1 cellular context compared by ENCODE assay signal in genomic region chr1:36398370-36398977, GRCh38.
TF ChIP-seq lines count a peak whose summit lies in the region.

No MANE protein-coding gene starts in this region.

TF ChIP-seq in K562, 482 proteins besides CTCF, POLR2A, EP300 and RAD21 (continued from another document and continues in another):
- TF ChIP-seq HMGXB4 (CRISPR knock-in tag; IDR thresholded peaks at IDR 0.05) (no peak), THRA (IDR thresholded peaks at IDR 0.05) (no peak), HDAC3 (IDR thresholded peaks at IDR 0.05; ENCODE audit: borderline replicate concordance, partially characterized antibody) (no peak), RHOXF2B (CRISPR knock-in tag; conservative IDR thresholded peaks at IDR 0.05) (no peak), IRF1 (CRISPR knock-in tag; IDR thresholded peaks at IDR 0.05; ENCODE audit: borderline replicate concordance) (no peak), ZNF644 (tag; IDR thresholded peaks at IDR 0.05; ENCODE audit: low read depth) (peak; percentile 97), TOE1 (IDR thresholded peaks at IDR 0.05; ENCODE audit: borderline replicate concordance) (no peak), TOE1 (CRISPR knock-in tag; IDR thresholded peaks at IDR 0.05; ENCODE audit: borderline replicate concordance, low read depth) (no peak), MYC (IDR thresholded peaks at IDR 0.05; ENCODE audit: low read depth, low read length) (no peak), MYC (CRISPR knock-in tag; IDR thresholded peaks at IDR 0.05; ENCODE audit: borderline replicate concordance, low read depth) (0 out of 2 replicates have a peak, but pooled peaks have one; percentile 70), ZNF507 (tag; conservative IDR thresholded peaks at IDR 0.05) (no peak; the same call in 1 of the 2 replicates), CBFB (CRISPR knock-in tag; IDR thresholded peaks at IDR 0.05) (no peak), ZNF121 (CRISPR knock-in tag; conservative IDR thresholded peaks at IDR 0.05) (peak; percentile 91), TEAD2 (tag; IDR thresholded peaks at IDR 0.05) (peak; percentile 88), BRD9 (IDR thresholded peaks at IDR 0.05; ENCODE audit: low read depth, partially characterized antibody) (no peak), MITF (IDR thresholded peaks at IDR 0.05) (no peak), SRSF9 (IDR thresholded peaks at IDR 0.05; ENCODE audit: borderline replicate concordance, low read depth, low read length) (no peak), ZBTB11 (CRISPR knock-in tag; IDR thresholded peaks at IDR 0.05) (no peak; a peak in 1 of 6 replicates), BRF1 (IDR thresholded peaks at IDR 0.05; ENCODE audit: borderline replicate concordance, extremely low read depth, insufficient read length) (no peak), HMGN3 (IDR thresholded peaks at IDR 0.05; ENCODE audit: borderline replicate concordance, extremely low read depth, insufficient read length, low read depth, low read length) (no peak), ELK3 (CRISPR knock-in tag; IDR thresholded peaks at IDR 0.05) (no peak), ZNF79 (CRISPR knock-in tag; IDR thresholded peaks at IDR 0.05; ENCODE audit: low read depth) (peak; percentile 69; the same call in 1 of the 2 replicates), CHD1 (IDR thresholded peaks at IDR 0.05; ENCODE audit: low read length) (no peak), ZNF707 (CRISPR knock-in tag; conservative IDR thresholded peaks at IDR 0.05) (peak; percentile 62), RUNX1 (IDR thresholded peaks at IDR 0.05; ENCODE audit: low read depth) (no peak), ZBTB5 (IDR thresholded peaks at IDR 0.05) (no peak), ZNF408 (CRISPR knock-in tag; IDR thresholded peaks at IDR 0.05; ENCODE audit: low read depth) (no peak), TCFL5 (CRISPR knock-in tag; conservative IDR thresholded peaks at IDR 0.05) (peak; percentile 85), ZNF764 (CRISPR knock-in tag; IDR thresholded peaks at IDR 0.05; ENCODE audit: low read depth) (no peak), PCBP2 (IDR thresholded peaks at IDR 0.05; ENCODE audit: low read depth, low read length, poor library complexity, severe bottlenecking) (no peak), ZNF717 (CRISPR knock-in tag; IDR thresholded peaks at IDR 0.05) (no peak), GMEB1 (CRISPR knock-in tag; IDR thresholded peaks at IDR 0.05) (peak; percentile 44), POLR2AphosphoS2 (IDR thresholded peaks at IDR 0.05; ENCODE audit: low read length) (no peak), ZNF518B (CRISPR knock-in tag; IDR thresholded peaks at IDR 0.05) (no peak), ZNF311 (CRISPR knock-in tag; IDR thresholded peaks at IDR 0.05) (peak; percentile 88), PHF20 (IDR thresholded peaks at IDR 0.05; ENCODE audit: partially characterized antibody) (no peak), SAP30 (IDR thresholded peaks at IDR 0.05; ENCODE audit: borderline replicate concordance, insufficient read depth, low read depth, low read length, poor library complexity, severe bottlenecking) (no peak), PHTF2 (CRISPR knock-in tag; IDR thresholded peaks at IDR 0.05) (no peak), ZNF197 (CRISPR knock-in tag; IDR thresholded peaks at IDR 0.05; ENCODE audit: low read depth) (peak; percentile 91; the same call in 1 of the 2 replicates), XRCC5 (IDR thresholded peaks at IDR 0.05; ENCODE audit: low read depth, low read length) (no peak), ZNF324 (CRISPR knock-in tag; IDR thresholded peaks at IDR 0.05) (no peak), E2F3 (CRISPR knock-in tag; IDR thresholded peaks at IDR 0.05) (peak; percentile 70; the same call in 1 of the 2 replicates), PHF8 (IDR thresholded peaks at IDR 0.05; ENCODE audit: borderline replicate concordance, low read length) (no peak), MLX (CRISPR knock-in tag; conservative IDR thresholded peaks at IDR 0.05) (no peak), ZNF449 (CRISPR knock-in tag; IDR thresholded peaks at IDR 0.05) (peak; percentile 92)
